22 cellular contexts compared by ENCODE assay signal in genomic region chr1:71770121-71770520, GRCh38.
A peak's percentile ranks its signal among the peaks of the same experiment; 100 is the strongest.
DNase-seq lines count a peak whose midpoint lies in the region; ATAC-seq, FAIRE-seq and TF ChIP-seq lines count a peak whose summit lies in the region.
"Had no signal": no experiment of that assay in that cellular context is flagged by ENCODE, and none has a peak within 500 bp of the region (broad histone marks: within the 10 kb centered on the region; RNA-seq: fewer than 3 reads in every experiment).

No MANE protein-coding gene starts in this region.

- H3K4me3 Mint-ChIP-seq in astrocyte (ENCODE audit: unreplicated experiment), result no peak overlapping the region
- H3K4me3 Mint-ChIP-seq in CD8-positive, alpha-beta T cell, result no peak overlapping the region
- H3K4me3 Mint-ChIP-seq: activated CD8-positive, alpha-beta memory T cell treated with anti-CD3 and anti-CD28 coated beads, Interleukin-2, amount 10 ng/mL, durations not matched to agents 7 days and 5 days; T-helper 2 cell treated with Interferon-gamma antibody and Interleukin-4, amounts not matched to agents 5 μg/mL and 100 μg/mL, for 36 hours had no signal

- H4K20me1 ChIP-seq in astrocyte (ENCODE audit: insufficient read depth, low read length) (no peaks in the 10 kb centered on the region), OCI-LY7 (ENCODE audit: insufficient read depth, low read length) (no peaks in the 10 kb centered on the region)

- no peak overlapping the region for H3K9ac ChIP-seq in astrocyte (ENCODE audit: low read length)

- no peaks in the 10 kb centered on the region for H3K4me1 ChIP-seq in astrocyte (ENCODE audit: insufficient read depth, low read length)
- no peaks in the 10 kb centered on the region for H3K4me1 ChIP-seq in OCI-LY7 (ENCODE audit: insufficient read depth, low read length, poor library complexity, severe bottlenecking)
- no peaks in the 10 kb centered on the region for H3K4me1 ChIP-seq in CD8-positive, alpha-beta T cell (ENCODE audit: insufficient read depth, low read length)
- H3K4me1 ChIP-seq: colonic mucosa, SJSA1, vagina had no signal

- no peak for ATAC-seq in GM21723 (IDR thresholded peaks at IDR 0.05; ENCODE audit: unreplicated experiment)
- ATAC-seq in CD8-positive, alpha-beta T cell, result no peak
- ATAC-seq: activated CD8-positive, alpha-beta memory T cell treated with anti-CD3 and anti-CD28 coated beads, Interleukin-2, amount 10 ng/mL, durations not matched to agents 7 days and 5 days; PC-3 had no signal

- DNase-seq in BJ (ENCODE audit: low read depth) (peak; percentile 41), HT1080 (ENCODE audit: low read depth) (peak; percentile 21), astrocyte (ENCODE audit: low read depth) (peak; percentile 91), iris pigment epithelial cell (ENCODE audit: low read depth) (peak; percentile 30), OCI-LY7 (ENCODE audit: low spot score) (no peak), ACHN (no peak)
- DNase-seq in CD8-positive, alpha-beta T cell, result no peak
- DNase-seq: activated CD8-positive, alpha-beta memory T cell treated with anti-CD3 and anti-CD28 coated beads, Interleukin-2, amount 10 ng/mL, durations not matched to agents 7 days and 5 days; activated gamma-delta T cell; anterior cingulate cortex; colonic mucosa; DMS153; NCI-H2107; ovary; PC-3; stimulated activated CD4-positive, alpha-beta T cell treated with anti-CD3 and anti-CD28 coated beads, Interleukin-2, amount 100 ng/mL, for 48 hours; substantia nigra had no signal

- H3K27me3 ChIP-seq in BJ (ENCODE audit: control insufficient read depth, insufficient read depth, low read length) (no peaks in the 10 kb centered on the region), astrocyte (ENCODE audit: insufficient read depth, low read length) (no peaks in the 10 kb centered on the region)
- H3K27me3 ChIP-seq in CD8-positive, alpha-beta T cell (ENCODE audit: insufficient read depth, low read length), result no peaks in the 10 kb centered on the region
- H3K27me3 ChIP-seq: colonic mucosa, ovary, SJSA1, vagina had no signal

- H2AFZ ChIP-seq in astrocyte (ENCODE audit: low read depth, low read length) (no peak overlapping the region), OCI-LY7 (ENCODE audit: low read length) (no peak overlapping the region)

- H3K9me3 ChIP-seq in astrocyte (ENCODE audit: insufficient read depth, low read depth, low read length) (no peaks in the 10 kb centered on the region), OCI-LY7 (ENCODE audit: low read length) (no peaks in the 10 kb centered on the region)
- no peaks in the 10 kb centered on the region for H3K9me3 ChIP-seq in CD8-positive, alpha-beta T cell (ENCODE audit: low read length)
- H3K9me3 ChIP-seq: colonic mucosa, ovary, vagina had no signal

- POLR2A ChIA-PET in BJ (lab: Charles Lee), result no interaction called here
- POLR2A ChIA-PET in OCI-LY7 (lab: Charles Lee), result no interaction called here
- POLR2A ChIA-PET in CD8-positive, alpha-beta T cell (lab: Charles Lee), result no interaction called here

- H3K27ac Mint-ChIP-seq in astrocyte (ENCODE audit: unreplicated experiment), result no peak overlapping the region
- no peak overlapping the region for H3K27ac Mint-ChIP-seq in CD8-positive, alpha-beta T cell
- H3K27ac Mint-ChIP-seq: activated CD8-positive, alpha-beta memory T cell treated with anti-CD3 and anti-CD28 coated beads, Interleukin-2, amount 10 ng/mL, durations not matched to agents 7 days and 5 days; T-helper 2 cell treated with Interferon-gamma antibody and Interleukin-4, amounts not matched to agents 5 μg/mL and 100 μg/mL, for 36 hours had no signal

- peak; percentile 52 for FAIRE-seq in astrocyte (lab: Jason Lieb, UNC)
- FAIRE-seq: endometrium had no signal

- no peaks in the 10 kb centered on the region for H3K36me3 ChIP-seq in BJ (ENCODE audit: control insufficient read depth, insufficient read depth, low read length)
- no peaks in the 10 kb centered on the region for H3K36me3 ChIP-seq in astrocyte (ENCODE audit: insufficient read depth, low read length)
- H3K36me3 ChIP-seq in OCI-LY7 (ENCODE audit: insufficient read depth, low read length), result no peaks in the 10 kb centered on the region
- no peaks in the 10 kb centered on the region for H3K36me3 ChIP-seq in CD8-positive, alpha-beta T cell (ENCODE audit: insufficient read depth, low read length)
- H3K36me3 ChIP-seq: colonic mucosa, ovary, SJSA1, vagina had no signal

- no peaks in the 10 kb centered on the region for H3K9me3 Mint-ChIP-seq in astrocyte (ENCODE audit: unreplicated experiment)
- H3K9me3 Mint-ChIP-seq in CD8-positive, alpha-beta T cell, result peaks cover 11% of the 10 kb centered on the region

- BruUV-seq in OCI-LY7 (replicated peaks; lab: Mats Ljungman, UMichigan), result no TSS peak

- TF ChIP-seq CTCF in BJ (IDR thresholded peaks at IDR 0.05; ENCODE audit: insufficient read depth, low read depth, low read length) (no peak), astrocyte (IDR thresholded peaks at IDR 0.05; ENCODE audit: insufficient read depth, low read depth, low read length) (no peak), OCI-LY7 (conservative IDR thresholded peaks at IDR 0.05; ENCODE audit: low read length) (no peak)
- no peak for TF ChIP-seq CTCF in CD8-positive, alpha-beta T cell (IDR thresholded peaks at IDR 0.05)

- in situ Hi-C loops in ACHN (cut with HindIII; ENCODE audit: low pct_ligation_motif_present, low pct_unique_long_range_greater_than_20kb, low sequenced_read_pairs), result no loop called here

- H3K27ac ChIP-seq in astrocyte (ENCODE audit: low read depth, low read length) (no peak overlapping the region), OCI-LY7 (ENCODE audit: low read depth, low read length, poor library complexity, severe bottlenecking) (no peak overlapping the region)
- no peak overlapping the region for H3K27ac ChIP-seq in CD8-positive, alpha-beta T cell (ENCODE audit: low read depth, low read length)
- H3K27ac ChIP-seq: colonic mucosa, ovary, SJSA1, vagina had no signal

- intact Hi-C loops in OCI-LY7 (cut with micrococcal nuclease; ENCODE audit: unreplicated experiment), result no loop called here
- intact Hi-C loops in CD8-positive, alpha-beta T cell (cut with DNase I, micrococcal nuclease), result no loop called here

- H3K4me3 ChIP-seq in BJ (ENCODE audit: low read depth, low read length), result no peak overlapping the region
- H3K4me3 ChIP-seq in astrocyte (ENCODE audit: insufficient read depth, low read depth, low read length), result no peak overlapping the region
- no peak overlapping the region for H3K4me3 ChIP-seq in OCI-LY7 (ENCODE audit: low read depth, low read length, poor library complexity, severe bottlenecking)
- no peak overlapping the region for H3K4me3 ChIP-seq in CD8-positive, alpha-beta T cell (ENCODE audit: low read depth, low read length)
- H3K4me3 ChIP-seq: colonic mucosa, ovary, SJSA1, vagina had no signal

- H3K9me2 ChIP-seq in OCI-LY7 (ENCODE audit: insufficient read depth, low read length), result no peaks in the 10 kb centered on the region

- H3K4me2 ChIP-seq in astrocyte (ENCODE audit: low read length) (peak overlapping the region; percentile 34), OCI-LY7 (ENCODE audit: low read length) (no peak overlapping the region)

- H3K79me2 ChIP-seq in astrocyte (ENCODE audit: insufficient read depth, low read length) (no peaks in the 10 kb centered on the region), OCI-LY7 (ENCODE audit: insufficient read depth, low read depth, low read length) (no peaks in the 10 kb centered on the region)

- no peaks in the 10 kb centered on the region for H3K36me3 Mint-ChIP-seq in astrocyte (ENCODE audit: low read depth, unreplicated experiment)
- H3K36me3 Mint-ChIP-seq in CD8-positive, alpha-beta T cell, result no peaks in the 10 kb centered on the region
- H3K36me3 Mint-ChIP-seq: activated CD8-positive, alpha-beta memory T cell treated with anti-CD3 and anti-CD28 coated beads, Interleukin-2, amount 10 ng/mL, durations not matched to agents 7 days and 5 days had no signal

- H3K4me1 Mint-ChIP-seq in astrocyte (ENCODE audit: low read depth, unreplicated experiment), result no peaks in the 10 kb centered on the region
- no peaks in the 10 kb centered on the region for H3K4me1 Mint-ChIP-seq in CD8-positive, alpha-beta T cell (ENCODE audit: low read depth)
- H3K4me1 Mint-ChIP-seq: activated CD8-positive, alpha-beta memory T cell treated with anti-CD3 and anti-CD28 coated beads, Interleukin-2, amount 10 ng/mL, durations not matched to agents 7 days and 5 days had no signal

- no peaks in the 10 kb centered on the region for H3K27me3 Mint-ChIP-seq in astrocyte (ENCODE audit: low read depth, unreplicated experiment)
- H3K27me3 Mint-ChIP-seq in CD8-positive, alpha-beta T cell (ENCODE audit: low read depth), result no peaks in the 10 kb centered on the region
- H3K27me3 Mint-ChIP-seq: activated CD8-positive, alpha-beta memory T cell treated with anti-CD3 and anti-CD28 coated beads, Interleukin-2, amount 10 ng/mL, durations not matched to agents 7 days and 5 days had no signal

- CTCF ChIA-PET in BJ (lab: Yijun Ruan, JAX), result no interaction called here
- CTCF ChIA-PET in OCI-LY7 (lab: Charles Lee; ENCODE audit: unreplicated experiment), result no interaction called here
- CTCF ChIA-PET in CD8-positive, alpha-beta T cell (lab: Charles Lee), result no interaction called here

Comparison
In these comparisons a context has a peak if more than half of its experiments do, and no peak if none do; other contexts are left out.
1. DNase-seq: peak in BJ (single experiment), HT1080 (single experiment), astrocyte (single experiment) and iris pigment epithelial cell (single experiment); none in OCI-LY7 (single experiment), ACHN (single experiment) and CD8-positive, alpha-beta T cell (0 of 7).